ENCODE assay signal across 1 cellular context in the genomic region with DNA sequence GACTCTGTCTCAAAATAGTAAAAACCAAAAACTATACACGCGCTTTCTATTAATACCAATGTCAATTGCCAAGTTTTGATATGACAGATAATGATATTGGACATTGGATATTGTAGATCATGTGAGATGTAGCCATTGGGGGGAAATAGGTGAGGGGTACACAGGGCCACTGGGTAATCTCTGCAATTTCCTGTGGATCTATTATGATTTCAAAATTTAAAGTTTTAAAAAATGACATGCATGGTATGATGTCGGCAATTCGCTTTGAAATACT.
TF ChIP-seq lines count a peak whose summit lies in the region.

No MANE protein-coding gene starts in this region.

TF ChIP-seq in SK-N-SH, 30 proteins besides CTCF, POLR2A, EP300 and RAD21 (continued from another document):
- no peak for TF ChIP-seq GABPA (IDR thresholded peaks at IDR 0.05; ENCODE audit: low read depth)
- no peak for TF ChIP-seq NFIC (IDR thresholded peaks at IDR 0.05; ENCODE audit: borderline replicate concordance)
- no peak for TF ChIP-seq CHD2 (IDR thresholded peaks at IDR 0.05; ENCODE audit: low read length, partially characterized antibody)
- no peak for TF ChIP-seq TCF12 (IDR thresholded peaks at IDR 0.05)
- no peak for TF ChIP-seq SIN3A (IDR thresholded peaks at IDR 0.05; ENCODE audit: borderline replicate concordance, low read depth, low read length)
- TF ChIP-seq MXI1 (IDR thresholded peaks at IDR 0.05; ENCODE audit: low read depth, low read length), result no peak
- no peak for TF ChIP-seq POLR2AphosphoS5 (IDR thresholded peaks at IDR 0.05; ENCODE audit: low read depth, low read length)
